17 cellular contexts compared by ENCODE assay signal in genomic region chr10:124194199-124194824, GRCh38.
A peak's percentile ranks its signal among the peaks of the same experiment; 100 is the strongest.
DNase-seq lines count a peak whose midpoint lies in the region; ATAC-seq, FAIRE-seq and TF ChIP-seq lines count a peak whose summit lies in the region.
"Had no signal": no experiment of that assay in that cellular context is flagged by ENCODE, and none has a peak within 500 bp of the region (broad histone marks: within the 10 kb centered on the region; RNA-seq: fewer than 3 reads in every experiment).

No MANE protein-coding gene starts in this region.

- in situ Hi-C loops in GM12878 (cut with MboI), result no loop called here

- peaks cover 9% of the 10 kb centered on the region for H3K4me1 ChIP-seq in left ventricle myocardium inferior
- H3K4me1 ChIP-seq in GM12878 (ENCODE audit: control insufficient read depth, insufficient read depth, low read length), result peaks cover 9% of the 10 kb centered on the region; the same call in 1 of the 2 replicates
- no peaks in the 10 kb centered on the region for H3K4me1 ChIP-seq in trophoblast cell (ENCODE audit: control insufficient read depth in 1 of 2, insufficient read depth in 2 of 2, low read length in 2 of 2)
- H3K4me1 ChIP-seq: SJSA1 had no signal

- TF ChIP-seq CTCF in left ventricle myocardium inferior (IDR thresholded peaks at IDR 0.05; ENCODE audit: borderline replicate concordance), result no peak
- no peak for TF ChIP-seq CTCF in GM12878 (IDR thresholded peaks at IDR 0.05 in 2 of 3, conservative IDR thresholded peaks at IDR 0.05 in 1 of 3; ENCODE audit: control insufficient read depth in 2 of 3, extremely low read depth in 1 of 3, insufficient read depth in 1 of 3, low read depth in 3 of 3, low read length in 3 of 3)

- no peak overlapping the region for H3K23ac ChIP-seq in trophoblast cell (ENCODE audit: low read length)

- FAIRE-seq in GM12878 (lab: Jason Lieb, UNC), result no peak

- peaks cover 2% of the 10 kb centered on the region for H3K9me3 ChIP-seq in left ventricle myocardium inferior (replicated peaks)
- no peaks in the 10 kb centered on the region; the same call in 2 of the 3 replicates for H3K9me3 ChIP-seq in GM12878 (replicated peaks; ENCODE audit: control insufficient read depth, insufficient read depth, low read length)
- H3K9me3 ChIP-seq in trophoblast cell (ENCODE audit: insufficient read depth, low read depth, low read length), result no peaks in the 10 kb centered on the region
- H3K9me3 ChIP-seq: SJSA1 had no signal

- POLR2A ChIA-PET in GM12878 (lab: Charles Lee), result no interaction called here

- CTCF ChIA-PET in GM12878 (lab: Yijun Ruan, JAX), result interaction anchor here (0.7 to 2.7 kb wide), 7 partner anchors 27 to 209 kb away, joined by 3 to 9 read pairs (median 4); no protein-coding TSS in a partner anchor

- H3K4me2 ChIP-seq in GM12878 (ENCODE audit: control insufficient read depth, insufficient read depth) (no peak overlapping the region), trophoblast cell (ENCODE audit: low read length) (no peak overlapping the region)
- H3K4me2 ChIP-seq: GM23338 had no signal

- H3K36me3 ChIP-seq in left ventricle myocardium inferior (no peaks in the 10 kb centered on the region), GM12878 (ENCODE audit: control insufficient read depth in 2 of 2, insufficient read depth in 2 of 2, low read length in 1 of 2) (no peaks in the 10 kb centered on the region), trophoblast cell (ENCODE audit: control insufficient read depth in 1 of 2, insufficient read depth in 2 of 2, low read length in 2 of 2) (no peaks in the 10 kb centered on the region)
- H3K36me3 ChIP-seq: SJSA1 had no signal

- H2AFZ ChIP-seq in GM12878 (ENCODE audit: control insufficient read depth, low read depth, low read length), result no peak overlapping the region
- no peak overlapping the region for H2AFZ ChIP-seq in trophoblast cell (ENCODE audit: insufficient read depth, low read length, poor library complexity)
- H2AFZ ChIP-seq: GM23338 had no signal

- H3K14ac ChIP-seq in trophoblast cell (ENCODE audit: low read length), result no peak overlapping the region

- ATAC-seq in left ventricle myocardium superior (peak; percentile 24), GM12878 (no peak), GM18502 (IDR thresholded peaks at IDR 0.05; ENCODE audit: poor library complexity, unreplicated experiment) (no peak)
- ATAC-seq: GM23338 had no signal

- H3K79me2 ChIP-seq in GM12878 (ENCODE audit: control insufficient read depth, insufficient read depth, low read length) (no peaks in the 10 kb centered on the region), trophoblast cell (ENCODE audit: control insufficient read depth, insufficient read depth, low read length, poor library complexity) (no peaks in the 10 kb centered on the region)

- WGBS in GM12878 (ENCODE audit: insufficient coverage, insufficient replicate concordance, low lambda C conversion rate, missing lambda C conversion rate), result 54% methylated on average over 2 of the region's 2 CpGs
- no CpG with 5 or more reads among the region's 2 CpGs for WGBS in trophoblast cell (ENCODE audit: extremely low coverage, insufficient coverage, insufficient read length)

- no peak overlapping the region for H4K91ac ChIP-seq in trophoblast cell (ENCODE audit: low read depth, low read length)

- no peak overlapping the region for H4K8ac ChIP-seq in trophoblast cell (ENCODE audit: low read depth, low read length)

- BruUV-seq in GM12878 (replicated peaks; lab: Mats Ljungman, UMichigan), result no TSS peak

- SMC1A ChIA-PET in GM12878 (lab: Charles Lee; ENCODE audit: uncharacterized antibody, unreplicated experiment), result interaction anchor here (1.0 to 2.5 kb wide), 4 partner anchors 27 to 96 kb away, joined by 3 to 11 read pairs (median 5); no protein-coding TSS in a partner anchor

- no peak overlapping the region for H2BK12ac ChIP-seq in trophoblast cell (ENCODE audit: low read length)

- no peak overlapping the region for H3K18ac ChIP-seq in trophoblast cell (ENCODE audit: low read length)

- intact Hi-C loops in left ventricle myocardium superior (cut with micrococcal nuclease), result no loop called here
- intact Hi-C loops in left ventricle myocardium inferior (cut with micrococcal nuclease), result no loop called here
- intact Hi-C loops in GM12878 (cut with micrococcal nuclease; ENCODE audit: unreplicated experiment), result no loop called here

- H3K79me1 ChIP-seq in trophoblast cell (ENCODE audit: low read length), result no peaks in the 10 kb centered on the region

- TF ChIP-seq POLR2A in GM12878 (IDR thresholded peaks at IDR 0.05; ENCODE audit: low read depth, low read length), result no peak

- TF ChIP-seq EP300 in GM12878 (IDR thresholded peaks at IDR 0.05; ENCODE audit: borderline replicate concordance in 1 of 2, control insufficient read depth in 1 of 2, low read depth in 2 of 2, low read length in 2 of 2), result no peak

- H3K27ac ChIP-seq in left ventricle myocardium inferior (replicated peaks), result no peak overlapping the region
- H3K27ac ChIP-seq in GM12878 (ENCODE audit: control insufficient read depth, insufficient read depth), result no peak overlapping the region
- H3K27ac ChIP-seq in trophoblast cell (ENCODE audit: low read depth, low read length), result no peak overlapping the region
- H3K27ac ChIP-seq: HL-60, SJSA1 had no signal

- H3K27me3 ChIP-seq in left ventricle myocardium inferior (ENCODE audit: low read depth) (no peaks in the 10 kb centered on the region), GM12878 (replicated peaks in 1 of 2; ENCODE audit: control insufficient read depth in 2 of 2, insufficient read depth in 2 of 2, low read length in 1 of 2) (no peaks in the 10 kb centered on the region), trophoblast cell (ENCODE audit: insufficient read depth, low read length) (no peaks in the 10 kb centered on the region)
- H3K27me3 ChIP-seq: SJSA1 had no signal

- no peak overlapping the region for H4K12ac ChIP-seq in trophoblast cell (ENCODE audit: low read depth, low read length)

- no peaks in the 10 kb centered on the region for H4K20me1 ChIP-seq in GM12878 (ENCODE audit: control insufficient read depth, insufficient read depth)

- H3K4me3 ChIP-seq in left ventricle myocardium inferior (no peak overlapping the region), GM12878 (no peak overlapping the region), trophoblast cell (ENCODE audit: low read depth, low read length) (no peak overlapping the region)
- H3K4me3 ChIP-seq: GM23338, SJSA1 had no signal

- H2BK120ac ChIP-seq in trophoblast cell (ENCODE audit: insufficient read depth, low read length, poor library complexity), result no peak overlapping the region

- no peak for DNase-seq in left ventricle myocardium superior
- no peak for DNase-seq in left ventricle myocardium inferior
- peak; percentile 75 to 79 for DNase-seq in NCI-H526 (lab: John Stamatoyannopoulos, UW)
- peak; percentile 11 for DNase-seq in GM12878 (ENCODE audit: low read depth, low spot score)
- no peak for DNase-seq in trophoblast cell
- DNase-seq in NCI-H1417 (lab: John Stamatoyannopoulos, UW), result no peak
- DNase-seq in NCI-H446 (lab: John Stamatoyannopoulos, UW), result no peak
- DNase-seq: DMS79 treated with DMSO at 0.1 percent for 48 hours, NCI-H1092 treated with DMSO at 0.1 percent for 48 hours, NCI-H2081, NCI-H2171 treated with DMSO at 0.1 percent for 48 hours, NCI-H446 treated with DMSO at 0.1 percent for 48 hours, NCI-H748 treated with DMSO at 0.1 percent for 48 hours had no signal

- H3K9ac ChIP-seq in GM12878 (ENCODE audit: control insufficient read depth, insufficient read depth, low read length), result no peak overlapping the region
- no peak overlapping the region for H3K9ac ChIP-seq in trophoblast cell (ENCODE audit: low read length)

- no peak overlapping the region for H2BK5ac ChIP-seq in trophoblast cell (ENCODE audit: low read depth, low read length, poor library complexity)

- H2AK5ac ChIP-seq in trophoblast cell (ENCODE audit: low read length), result no peak overlapping the region

- no peak overlapping the region for H3K4ac ChIP-seq in trophoblast cell (ENCODE audit: low read depth, low read length)

- no peak for TF ChIP-seq RAD21 in GM12878 (IDR thresholded peaks at IDR 0.05; ENCODE audit: insufficient read depth, low read depth, low read length)

- RAD21 ChIA-PET in GM12878 (lab: Charles Lee; ENCODE audit: unreplicated experiment), result interaction anchor here (1.6 kb wide), 1 partner anchor 195 kb away, joined by 5 read pairs; no protein-coding TSS in a partner anchor

TF ChIP-seq in GM12878, 131 proteins besides CTCF, POLR2A, EP300 and RAD21 (continues in another document):
- no peak for TF ChIP-seq RELA (IDR thresholded peaks at IDR 0.05; ENCODE audit: borderline replicate concordance, partially characterized antibody)
- TF ChIP-seq MXI1 (IDR thresholded peaks at IDR 0.05; ENCODE audit: low read depth, low read length), result no peak
- TF ChIP-seq BMI1 (IDR thresholded peaks at IDR 0.05; ENCODE audit: borderline replicate concordance), result no peak
- no peak for TF ChIP-seq SIN3A (IDR thresholded peaks at IDR 0.05; ENCODE audit: low read depth, low read length)
- no peak for TF ChIP-seq ZBTB4 (CRISPR knock-in tag; IDR thresholded peaks at IDR 0.05)
- no peak for TF ChIP-seq BACH1 (IDR thresholded peaks at IDR 0.05; ENCODE audit: borderline replicate concordance)
- no peak for TF ChIP-seq FOS (IDR thresholded peaks at IDR 0.05; ENCODE audit: borderline replicate concordance, extremely low read depth, insufficient read length)
- no peak for TF ChIP-seq HCFC1 (IDR thresholded peaks at IDR 0.05; ENCODE audit: low read length)
- no peak for TF ChIP-seq NFXL1 (IDR thresholded peaks at IDR 0.05; ENCODE audit: borderline replicate concordance)
- TF ChIP-seq PML (IDR thresholded peaks at IDR 0.05; ENCODE audit: low read length), result no peak

Comparison
In these comparisons a context has a peak if more than half of its experiments do, and no peak if none do; other contexts are left out.
1. DNase-seq: peak in NCI-H526 (2 of 2) and GM12878 (single experiment); none in left ventricle myocardium superior (single experiment), left ventricle myocardium inferior (single experiment), trophoblast cell (0 of 2), NCI-H1417 (0 of 3) and NCI-H446 (0 of 2).